Comparison of ENCODE assay signal across 8 cellular contexts in the genomic region with DNA sequence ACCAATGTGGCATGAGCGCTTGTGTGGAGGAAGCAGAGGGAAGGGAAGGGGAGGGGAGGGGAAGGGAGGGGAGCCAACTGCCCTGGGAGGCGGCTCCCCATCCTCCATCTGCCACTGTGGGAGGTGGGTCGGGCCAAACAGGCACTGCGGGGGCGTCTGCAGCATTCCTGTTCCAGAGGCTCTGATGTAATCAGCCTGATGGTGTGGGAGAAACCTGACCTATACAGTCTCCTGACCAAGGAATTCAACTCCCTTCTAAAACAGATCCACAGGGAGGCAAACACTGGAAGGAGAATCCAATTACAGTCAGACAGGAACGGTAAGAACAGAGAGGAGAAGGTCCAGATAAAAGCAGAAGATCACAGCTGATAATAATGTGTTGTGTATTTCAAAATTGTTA.
DNase-seq lines count a peak whose midpoint lies in the region; TF ChIP-seq lines count a peak whose summit lies in the region.

No MANE protein-coding gene starts in this region.

- peaks cover 50% of the 10 kb centered on the region for H3K4me1 Mint-ChIP-seq in mesothelial cell of epicardium
- H3K4me1 Mint-ChIP-seq in activated naive CD4-positive, alpha-beta T cell treated with anti-CD3 and anti-CD28 coated beads, Interleukin-2, amount 10 ng/mL, durations not matched to agents 7 days and 5 days: no peaks in the 10 kb centered on the region

- H3K9me3 Mint-ChIP-seq in mesothelial cell of epicardium: no peaks in the 10 kb centered on the region
- H3K9me3 Mint-ChIP-seq in activated naive CD4-positive, alpha-beta T cell treated with anti-CD3 and anti-CD28 coated beads, Interleukin-2, amount 10 ng/mL, durations not matched to agents 7 days and 5 days: no peaks in the 10 kb centered on the region

- TF ChIP-seq CTCF in AG10803 (conservative IDR thresholded peaks at IDR 0.05; ENCODE audit: low read length) (no peak), epithelial cell of esophagus (IDR thresholded peaks at IDR 0.05; ENCODE audit: insufficient read depth, low read depth, low read length, missing control alignments) (no peak), mesothelial cell of epicardium (IDR thresholded peaks at IDR 0.05; ENCODE audit: unreplicated experiment) (no peak)

- peak; percentile 27 for DNase-seq in AG10803 (ENCODE audit: low read depth)
- peak; percentile 93 for DNase-seq in NCI-H226
- peak; percentile 14 for DNase-seq in epithelial cell of esophagus (ENCODE audit: low read depth)
- DNase-seq in mesothelial cell of epicardium (ENCODE audit: low spot score in 2 of 2, unreplicated experiment in 2 of 2): peak; percentile 47 to 67
- DNase-seq in DMS53 (lab: John Stamatoyannopoulos, UW): no peak
- DNase-seq in activated naive CD4-positive, alpha-beta T cell treated with anti-CD3 and anti-CD28 coated beads, Interleukin-2, amount 10 ng/mL, durations not matched to agents 7 days and 5 days: no peak
- DNase-seq in putamen (ENCODE audit: low spot score): no peak
- no peak for DNase-seq in stimulated activated CD4-positive, alpha-beta T cell treated with anti-CD3 and anti-CD28 coated beads, Interleukin-4, amount 100 ng/mL, for 24 hours

- H3K4me3 Mint-ChIP-seq in mesothelial cell of epicardium: no peak overlapping the region
- no peak overlapping the region for H3K4me3 Mint-ChIP-seq in activated naive CD4-positive, alpha-beta T cell treated with anti-CD3 and anti-CD28 coated beads, Interleukin-2, amount 10 ng/mL, durations not matched to agents 7 days and 5 days

- no peaks in the 10 kb centered on the region for H3K36me3 Mint-ChIP-seq in mesothelial cell of epicardium
- H3K36me3 Mint-ChIP-seq in activated naive CD4-positive, alpha-beta T cell treated with anti-CD3 and anti-CD28 coated beads, Interleukin-2, amount 10 ng/mL, durations not matched to agents 7 days and 5 days: no peaks in the 10 kb centered on the region

- peaks cover 4% of the 10 kb centered on the region for H3K27me3 Mint-ChIP-seq in mesothelial cell of epicardium (ENCODE audit: low read depth)
- peaks cover 16% of the 10 kb centered on the region for H3K27me3 Mint-ChIP-seq in activated naive CD4-positive, alpha-beta T cell treated with anti-CD3 and anti-CD28 coated beads, Interleukin-2, amount 10 ng/mL, durations not matched to agents 7 days and 5 days

- no peak overlapping the region for H3K4me3 ChIP-seq in AG10803 (ENCODE audit: low read length)
- H3K4me3 ChIP-seq in epithelial cell of esophagus (ENCODE audit: low read length): no peak overlapping the region

- peak overlapping the region; percentile 96 for H3K27ac Mint-ChIP-seq in mesothelial cell of epicardium
- H3K27ac Mint-ChIP-seq in activated naive CD4-positive, alpha-beta T cell treated with anti-CD3 and anti-CD28 coated beads, Interleukin-2, amount 10 ng/mL, durations not matched to agents 7 days and 5 days: no peak overlapping the region

- CTCF ChIA-PET in activated naive CD4-positive, alpha-beta T cell treated with anti-CD3 and anti-CD28 coated beads, Interleukin-2, amount 10 ng/mL, durations not matched to agents 7 days and 5 days (lab: Charles Lee): interaction anchor here (0.6 kb wide), 1 partner anchor 483 kb away, joined by 3 read pairs; no protein-coding TSS in a partner anchor

Comparison
In these comparisons a context has a peak if more than half of its experiments do, and no peak if none do; other contexts are left out.
1. DNase-seq: peak in AG10803 (single experiment), NCI-H226 (single experiment), epithelial cell of esophagus (single experiment) and mesothelial cell of epicardium (2 of 2); none in DMS53 (single experiment), activated naive CD4-positive, alpha-beta T cell treated with anti-CD3 and anti-CD28 coated beads, Interleukin-2, amount 10 ng/mL, durations not matched to agents 7 days and 5 days (single experiment), putamen (single experiment) and stimulated activated CD4-positive, alpha-beta T cell treated with anti-CD3 and anti-CD28 coated beads, Interleukin-4, amount 100 ng/mL, for 24 hours (single experiment).